Comparison of ENCODE assay signal across 8 cellular contexts in genomic region chr11:2376751-2377451, GRCh38. TPM values are rescaled to one million over a fixed set of nuclear protein-coding genes. Genes with fewer than 3 reads are reported as not detected.
DNase-seq lines count a peak whose midpoint lies in the region; ATAC-seq and TF ChIP-seq lines count a peak whose summit lies in the region.

CD81 (plus strand) TSS chr11:2377310; CDS start chr11:2377550, 240 bp downstream.

- ATAC-seq in HG02571 (IDR thresholded peaks at IDR 0.05; ENCODE audit: unreplicated experiment), result peak; percentile 35
- ATAC-seq in upper lobe of right lung, result peak; percentile 69
- no peak for ATAC-seq in HG03095 (IDR thresholded peaks at IDR 0.05; ENCODE audit: unreplicated experiment)

- no peak for TF ChIP-seq POLR2A in ovary (IDR thresholded peaks at IDR 0.05)

- no peaks in the 10 kb centered on the region for H3K36me3 ChIP-seq in ovary
- H3K36me3 ChIP-seq in upper lobe of right lung, result no peaks in the 10 kb centered on the region

- peak within 1 kb of the TSS; percentile 96 for H3K27ac Mint-ChIP-seq in glutamatergic neuron (ENCODE audit: unreplicated experiment)

- WGBS in ovary, 3 donors, result 5 to 86% (median 6%) methylated on average over 1 to 60 of the region's 65 CpGs

- TF ChIP-seq CTCF in RWPE1 (conservative IDR thresholded peaks at IDR 0.05; ENCODE audit: low read depth), result no peak
- no peak for TF ChIP-seq CTCF in glutamatergic neuron (IDR thresholded peaks at IDR 0.05; ENCODE audit: partially characterized antibody, unreplicated experiment)
- no peak for TF ChIP-seq CTCF in ovary (IDR thresholded peaks at IDR 0.05)
- TF ChIP-seq CTCF in upper lobe of right lung (IDR thresholded peaks at IDR 0.05), result no peak

- DNase-seq in GM03348 (ENCODE audit: low spot score), result peak; percentile 96
- DNase-seq in RWPE1 (ENCODE audit: low spot score), result peak; percentile 61
- peak; percentile 60 for DNase-seq in activated naive CD4-positive, alpha-beta T cell treated with anti-CD3 and anti-CD28 coated beads, Interleukin-2, amount 50 U/mL, for 16 hours
- DNase-seq in glutamatergic neuron, result peak; percentile 71
- DNase-seq in ovary, result peak; percentile 50 to 82 (median 75)
- DNase-seq in upper lobe of right lung, result peak; percentile 63

- CTCF ChIA-PET in RWPE1 (lab: Yijun Ruan, JAX), result interaction anchor here (0.5 to 1.0 kb wide), 2 partner anchors 43 to 411 kb away, joined by 3 to 4 read pairs; no protein-coding TSS in a partner anchor

- no peaks in the 10 kb centered on the region for H3K27me3 ChIP-seq in ovary
- H3K27me3 ChIP-seq in upper lobe of right lung, result no peaks in the 10 kb centered on the region

- peak within 1 kb of the TSS; percentile 99 for H3K27ac ChIP-seq in RWPE1
- peak within 1 kb of the TSS; percentile 88 to 94 for H3K27ac ChIP-seq in ovary
- H3K27ac ChIP-seq in upper lobe of right lung, result peak within 1 kb of the TSS; percentile 99

- no peaks in the 10 kb centered on the region for H3K36me3 Mint-ChIP-seq in glutamatergic neuron (ENCODE audit: unreplicated experiment)

- H3K9me3 Mint-ChIP-seq in glutamatergic neuron (ENCODE audit: unreplicated experiment), result peaks cover 12% of the 10 kb centered on the region

- peaks cover 16% of the 10 kb centered on the region for H3K27me3 Mint-ChIP-seq in glutamatergic neuron (ENCODE audit: unreplicated experiment)

- H3K4me1 ChIP-seq in ovary (ENCODE audit: insufficient read depth), result peaks cover 19% of the 10 kb centered on the region
- H3K4me1 ChIP-seq in upper lobe of right lung, result peaks cover 29% of the 10 kb centered on the region

- POLR2A ChIA-PET in RWPE1 (lab: Yijun Ruan, JAX; ENCODE audit: low non-redundant PET), result interaction anchor here (0.6 to 1.8 kb wide), 5 partner anchors 10 to 1467 kb away, joined by 3 to 8 read pairs (median 4); no protein-coding TSS in a partner anchor

- intact Hi-C loops in ovary (cut with DNase I), result loop anchor here in 2 of 4 donors (5.0 kb wide), 2 partner anchors 60 to 65 kb away; no protein-coding TSS in a partner anchor
- intact Hi-C loops in upper lobe of right lung (cut with DNase I), result no loop called here

- peak within 1 kb of the TSS; percentile 99 for H3K4me3 ChIP-seq in ovary
- peak within 1 kb of the TSS; percentile 99 for H3K4me3 ChIP-seq in upper lobe of right lung

- H3K9me3 ChIP-seq in ovary, result no peaks in the 10 kb centered on the region
- no peaks in the 10 kb centered on the region for H3K9me3 ChIP-seq in upper lobe of right lung

- H3K4me3 Mint-ChIP-seq in glutamatergic neuron (ENCODE audit: unreplicated experiment), result peak within 1 kb of the TSS; percentile 92

- TF ChIP-seq EP300 in ovary (IDR thresholded peaks at IDR 0.05), result no peak

- peaks cover 5% of the 10 kb centered on the region for H3K4me1 Mint-ChIP-seq in glutamatergic neuron (ENCODE audit: low read depth, unreplicated experiment)

RNA-seq across cellular contexts. Expression of gene CD81, which starts in this region (rescaled TPM):
- total RNA-seq in glutamatergic neuron (ENCODE audit: unreplicated experiment) (347 TPM), ovary (100 to 1,000 TPM; 206 to 723 (median 541) TPM), upper lobe of right lung (801 TPM)
- 100 to 1,000 TPM; 365 to 661 TPM for polyA plus RNA-seq in ovary
